8 cellular contexts compared by ENCODE assay signal in genomic region chr1:23168079-23168461, GRCh38. TPM values are rescaled to one million over a fixed set of nuclear protein-coding genes. Genes with fewer than 3 reads are reported as not detected.
DNase-seq lines count a peak whose midpoint lies in the region; ATAC-seq and TF ChIP-seq lines count a peak whose summit lies in the region.

No MANE protein-coding gene starts in this region.

- no peaks in the 10 kb centered on the region for H3K9me3 ChIP-seq in SK-N-SH
- no peaks in the 10 kb centered on the region for H3K9me3 ChIP-seq in stomach smooth muscle (ENCODE audit: control insufficient read depth in 2 of 2, low read length in 2 of 2)

- peak overlapping the region; percentile 80 to 94 for H3K27ac ChIP-seq in SK-N-SH (ENCODE audit: low read depth in 2 of 2, low read length in 1 of 2)
- peak overlapping the region; percentile 89 for H3K27ac ChIP-seq in stomach smooth muscle (ENCODE audit: low read length)

- H4K20me1 ChIP-seq in SK-N-SH (ENCODE audit: insufficient read depth): peaks cover 46% of the 10 kb centered on the region

- no peak for TF ChIP-seq RAD21 in SK-N-SH (IDR thresholded peaks at IDR 0.05; ENCODE audit: low read length)

- peak overlapping the region; percentile 71 to 96 for H3K4me3 ChIP-seq in SK-N-SH (ENCODE audit: low read depth in 2 of 2, low read length in 1 of 2)
- peak overlapping the region; percentile 84 for H3K4me3 ChIP-seq in lower leg skin (ENCODE audit: low read depth, poor library complexity, severe bottlenecking)
- peak overlapping the region; percentile 84 to 87 for H3K4me3 ChIP-seq in stomach smooth muscle (ENCODE audit: low read length in 2 of 2)

- peak overlapping the region; percentile 48; the same call in 1 of the 2 replicates for H2AFZ ChIP-seq in SK-N-SH (ENCODE audit: low read depth)

- H3F3A ChIP-seq in SK-N-SH (replicated peaks; ENCODE audit: insufficient read depth): peaks cover 11% of the 10 kb centered on the region

- H3K9me2 ChIP-seq in SK-N-SH: no peaks in the 10 kb centered on the region

- no peak for TF ChIP-seq POLR2A in lower leg skin (IDR thresholded peaks at IDR 0.05)

- POLR2A ChIA-PET in SK-N-SH (lab: Yijun Ruan, JAX): interaction anchor here (0.6 kb wide), 1 partner anchor 1524 kb away, joined by 7 read pairs; no protein-coding TSS in a partner anchor

- H3K27me3 ChIP-seq in SK-N-SH (ENCODE audit: insufficient read depth): no peaks in the 10 kb centered on the region
- H3K27me3 ChIP-seq in stomach smooth muscle (ENCODE audit: control insufficient read depth in 1 of 2, insufficient read depth in 2 of 2, low read length in 2 of 2): no peaks in the 10 kb centered on the region

- WGBS in SK-N-SH (ENCODE audit: low lambda C conversion rate): 2% methylated on average over 13 of the region's 50 CpGs
- 0 to 1% methylated on average over 17 to 31 of the region's 50 CpGs for WGBS in lower leg skin, 2 donors

- TF ChIP-seq CTCF in SK-N-SH (IDR thresholded peaks at IDR 0.05) (no peak), lower leg skin (IDR thresholded peaks at IDR 0.05) (no peak)

- H3K4me1 ChIP-seq in SK-N-SH (ENCODE audit: control insufficient read depth in 1 of 2, insufficient read depth in 2 of 2, low read depth in 1 of 2, low read length in 1 of 2): peaks cover 10 to 16% of the 10 kb centered on the region in 2 experiments
- peaks cover 8% of the 10 kb centered on the region for H3K4me1 ChIP-seq in stomach smooth muscle (ENCODE audit: control insufficient read depth, insufficient read depth, low read length)

- H3K9ac ChIP-seq in SK-N-SH (peak overlapping the region; percentile 95), stomach smooth muscle (ENCODE audit: low read length in 2 of 2) (peak overlapping the region; percentile 73 to 90)

- H3K36me3 ChIP-seq in SK-N-SH (replicated peaks in 1 of 2; ENCODE audit: control insufficient read depth in 1 of 2, insufficient read depth in 2 of 2, low read length in 1 of 2) (no peaks in the 10 kb centered on the region), stomach smooth muscle (ENCODE audit: control insufficient read depth in 2 of 2, insufficient read depth in 2 of 2, low read length in 2 of 2) (no peaks in the 10 kb centered on the region)

- H3K79me2 ChIP-seq in SK-N-SH (ENCODE audit: insufficient read depth): peaks cover 51% of the 10 kb centered on the region

- no peak for ATAC-seq in Right ventricle myocardium inferior
- no peak for ATAC-seq in HG03520 (IDR thresholded peaks at IDR 0.05; ENCODE audit: unreplicated experiment)

- DNase-seq in Right ventricle myocardium inferior (ENCODE audit: missing footprints): peak; percentile 60
- no peak for DNase-seq in cardiac septum (ENCODE audit: low spot score)
- DNase-seq in SK-N-SH: peak; percentile 87
- DNase-seq in central memory CD4-positive, alpha-beta T cell: peak; percentile 22
- DNase-seq in lower leg skin (ENCODE audit: low spot score in 2 of 2): no peak
- DNase-seq in NCI-H510A treated with DMSO at 0.1 percent for 48 hours (lab: John Stamatoyannopoulos, UW): no peak

- intact Hi-C loops in Right ventricle myocardium inferior (cut with DNase I): loop anchor here (5.0 kb wide), 1 partner anchor 46 kb away; no protein-coding TSS in a partner anchor
- intact Hi-C loops in cardiac septum (cut with DNase I): loop anchor here (5.0 kb wide), 1 partner anchor 46 kb away; no protein-coding TSS in a partner anchor
- intact Hi-C loops in lower leg skin (cut with DNase I; ENCODE audit: low total_unique reads): no loop called here

- no peak for TF ChIP-seq EP300 in SK-N-SH (IDR thresholded peaks at IDR 0.05; ENCODE audit: borderline replicate concordance in 1 of 2, low read depth in 1 of 2, low read length in 1 of 2)

- H3K4me2 ChIP-seq in SK-N-SH: peak overlapping the region; percentile 77

- CTCF ChIA-PET in SK-N-SH (lab: Yijun Ruan, JAX): interaction anchor here (0.7 to 11.6 kb wide), 4 partner anchors 16 to 451 kb away, joined by 3 to 96 read pairs (median 10); no protein-coding TSS in a partner anchor

TF ChIP-seq in SK-N-SH, 30 proteins besides CTCF, POLR2A, EP300 and RAD21:
- TF ChIP-seq POLR2AphosphoS5 (IDR thresholded peaks at IDR 0.05; ENCODE audit: low read depth, low read length) (no peak), TAF1 (IDR thresholded peaks at IDR 0.05; ENCODE audit: borderline replicate concordance, low read depth, low read length) (no peak), USF1 (IDR thresholded peaks at IDR 0.05; ENCODE audit: borderline replicate concordance, low read depth) (no peak), GABPA (IDR thresholded peaks at IDR 0.05; ENCODE audit: low read depth) (peak; percentile 39; the same call in 1 of the 2 replicates)

RNA-seq across cellular contexts. Expression of gene LUZP1, which starts 0.6 kb away (rescaled TPM):
- total RNA-seq in Right ventricle myocardium inferior: 30.4 TPM
- total RNA-seq in cardiac septum: 46.5 TPM
- polyA plus RNA-seq in SK-N-SH (2012; rRNA removed): 8.9 and 12.5 TPM in 2 replicates
- polyA plus RNA-seq in SK-N-SH (2012; cell fraction: cytosol; rRNA removed): 7.7 and 8.8 TPM in 2 replicates
- polyA plus RNA-seq in SK-N-SH (2012; cell fraction: nucleus; rRNA removed): 9.3 and 16.6 TPM in 2 replicates
- total RNA-seq in lower leg skin: 10 to 100 TPM; 14.2 to 25.5 (median 19.3) TPM

RNA-seq across cellular contexts. Expression of gene HTR1D, which starts 49.2 kb away (rescaled TPM):
- total RNA-seq in Right ventricle myocardium inferior: 0.11 TPM
- total RNA-seq in cardiac septum: not detected
- polyA plus RNA-seq in SK-N-SH (2012; rRNA removed): 0.29 and 0.39 TPM in 2 replicates
- polyA plus RNA-seq in SK-N-SH (2012; cell fraction: cytosol; rRNA removed): 0.29 and 0.31 TPM in 2 replicates
- polyA plus RNA-seq in SK-N-SH (2012; cell fraction: nucleus; rRNA removed): 0.27 and 0.36 TPM in 2 replicates
- total RNA-seq in lower leg skin: not detected

Comparison
In these comparisons a context has a peak if more than half of its experiments do, and no peak if none do; other contexts are left out.
1. DNase-seq: peak in Right ventricle myocardium inferior (single experiment), SK-N-SH (single experiment) and central memory CD4-positive, alpha-beta T cell (single experiment); none in cardiac septum (single experiment), lower leg skin (0 of 2) and NCI-H510A treated with DMSO at 0.1 percent for 48 hours (single experiment).
2. Peak in every context shown above with its lines, with median percentiles within 50 percentile points of each other: H3K4me3 ChIP-seq.